In the genomic region with DNA sequence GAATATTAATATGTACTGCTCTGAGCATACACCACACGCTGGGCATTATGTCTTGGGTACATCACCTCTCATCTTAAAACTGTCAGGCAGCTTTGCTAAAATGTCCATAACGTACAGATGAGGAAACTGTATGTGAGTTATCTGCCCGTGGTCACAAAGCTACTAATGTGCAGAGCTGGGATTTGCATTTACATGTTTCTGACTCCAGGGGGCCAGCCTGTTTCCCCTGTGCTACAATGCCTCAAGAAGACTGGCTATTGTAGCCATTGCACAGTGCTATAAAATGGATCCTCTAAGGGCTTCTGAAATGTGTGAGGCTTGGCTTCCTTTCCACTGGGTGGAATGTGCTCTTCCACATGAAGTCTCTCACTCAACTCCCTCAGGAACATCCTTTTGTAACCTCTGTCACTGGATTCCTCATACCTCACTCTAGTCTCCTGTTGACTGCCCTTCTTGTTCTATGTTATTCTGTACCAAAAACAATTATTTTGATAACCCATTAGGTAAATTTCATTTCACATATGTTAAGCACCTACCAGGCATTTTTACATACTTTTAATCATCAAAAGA, we compare ENCODE assay signal across 9 cellular contexts.
DNase-seq lines count a peak whose midpoint lies in the region; ATAC-seq and TF ChIP-seq lines count a peak whose summit lies in the region.
"Had no signal": no experiment of that assay in that cellular context is flagged by ENCODE, and none has a peak within 500 bp of the region (broad histone marks: within the 10 kb centered on the region; RNA-seq: fewer than 3 reads in every experiment).

No MANE protein-coding gene starts in this region.

- no peak overlapping the region for H3K4me3 ChIP-seq in dorsolateral prefrontal cortex
- H3K4me3 ChIP-seq: BLaER1 treated with 17β-estradiol and CSF1 and Interleukin-3, amounts not matched to agents 10 nM and 100 nM had no signal

- H3K4me3 Mint-ChIP-seq in stimulated activated naive B cell treated with anti-CD40 and anti-IgM and Interleukin-4, amounts not matched to agents 10 μg/mL and 1 μg/mL and 100 μg/mL, for 72 hours, result no peak overlapping the region

- ATAC-seq in stimulated activated naive B cell treated with anti-CD40 and anti-IgM and Interleukin-4, amounts not matched to agents 10 μg/mL and 1 μg/mL and 100 μg/mL, for 72 hours (replicated peaks), result peak; percentile 43 to 54

- peak; percentile 32 for DNase-seq in SIG-M5 treated with dmso at 0.1 percent for 504 hours (lab: John Stamatoyannopoulos, UW; ENCODE audit: unreplicated experiment)
- DNase-seq in SIG-M5 (lab: John Stamatoyannopoulos, UW), result no peak
- peak; percentile 11 for DNase-seq in HuH-7.5 (ENCODE audit: low spot score)
- DNase-seq in astrocyte of the hippocampus (ENCODE audit: low read depth, low spot score), result peak; percentile 4
- no peak for DNase-seq in stimulated activated naive B cell treated with anti-CD40 and anti-IgM and Interleukin-4, amounts not matched to agents 10 μg/mL and 1 μg/mL and 100 μg/mL, for 72 hours
- DNase-seq in KG1 (lab: John Stamatoyannopoulos, UW), result no peak
- no peak for DNase-seq in dorsolateral prefrontal cortex
- no peak for DNase-seq in NCI-H524 treated with DMSO at 0.1 percent for 48 hours (lab: John Stamatoyannopoulos, UW)

- H3K27me3 Mint-ChIP-seq in stimulated activated naive B cell treated with anti-CD40 and anti-IgM and Interleukin-4, amounts not matched to agents 10 μg/mL and 1 μg/mL and 100 μg/mL, for 72 hours, result peaks cover 5 to 6% of the 10 kb centered on the region in 2 donors

- no peak for TF ChIP-seq CTCF in dorsolateral prefrontal cortex (IDR thresholded peaks at IDR 0.05 in 54 of 56, conservative IDR thresholded peaks at IDR 0.05 in 2 of 56; ENCODE audit: low read depth in 1 of 56, partially characterized antibody in 56 of 56)

- H3K36me3 Mint-ChIP-seq in stimulated activated naive B cell treated with anti-CD40 and anti-IgM and Interleukin-4, amounts not matched to agents 10 μg/mL and 1 μg/mL and 100 μg/mL, for 72 hours, result no peaks in the 10 kb centered on the region

- intact Hi-C loops in dorsolateral prefrontal cortex (cut with DNase I), result no loop called here

- H3K9me3 Mint-ChIP-seq in stimulated activated naive B cell treated with anti-CD40 and anti-IgM and Interleukin-4, amounts not matched to agents 10 μg/mL and 1 μg/mL and 100 μg/mL, for 72 hours, result peaks cover 5 to 11% of the 10 kb centered on the region in 2 donors

- H3K27me3 ChIP-seq in dorsolateral prefrontal cortex, result no peaks in the 10 kb centered on the region
- H3K27me3 ChIP-seq: BLaER1 treated with 17β-estradiol and CSF1 and Interleukin-3, amounts not matched to agents 10 nM and 100 nM had no signal

- H3K4me1 Mint-ChIP-seq in stimulated activated naive B cell treated with anti-CD40 and anti-IgM and Interleukin-4, amounts not matched to agents 10 μg/mL and 1 μg/mL and 100 μg/mL, for 72 hours, result peaks cover 13 to 18% of the 10 kb centered on the region in 2 donors

- H3K27ac Mint-ChIP-seq in stimulated activated naive B cell treated with anti-CD40 and anti-IgM and Interleukin-4, amounts not matched to agents 10 μg/mL and 1 μg/mL and 100 μg/mL, for 72 hours, result no peak overlapping the region

- no peak overlapping the region for H3K27ac ChIP-seq in dorsolateral prefrontal cortex
- H3K27ac ChIP-seq: BLaER1 treated with 17β-estradiol and CSF1 and Interleukin-3, amounts not matched to agents 10 nM and 100 nM had no signal

Comparison
In these comparisons a context has a peak if more than half of its experiments do, and no peak if none do; other contexts are left out.
1. DNase-seq: peak in SIG-M5 treated with dmso at 0.1 percent for 504 hours (single experiment), HuH-7.5 (single experiment) and astrocyte of the hippocampus (single experiment); none in SIG-M5 (single experiment), stimulated activated naive B cell treated with anti-CD40 and anti-IgM and Interleukin-4, amounts not matched to agents 10 μg/mL and 1 μg/mL and 100 μg/mL, for 72 hours (single experiment), KG1 (single experiment), dorsolateral prefrontal cortex (0 of 10) and NCI-H524 treated with DMSO at 0.1 percent for 48 hours (single experiment).